In the genomic region with DNA sequence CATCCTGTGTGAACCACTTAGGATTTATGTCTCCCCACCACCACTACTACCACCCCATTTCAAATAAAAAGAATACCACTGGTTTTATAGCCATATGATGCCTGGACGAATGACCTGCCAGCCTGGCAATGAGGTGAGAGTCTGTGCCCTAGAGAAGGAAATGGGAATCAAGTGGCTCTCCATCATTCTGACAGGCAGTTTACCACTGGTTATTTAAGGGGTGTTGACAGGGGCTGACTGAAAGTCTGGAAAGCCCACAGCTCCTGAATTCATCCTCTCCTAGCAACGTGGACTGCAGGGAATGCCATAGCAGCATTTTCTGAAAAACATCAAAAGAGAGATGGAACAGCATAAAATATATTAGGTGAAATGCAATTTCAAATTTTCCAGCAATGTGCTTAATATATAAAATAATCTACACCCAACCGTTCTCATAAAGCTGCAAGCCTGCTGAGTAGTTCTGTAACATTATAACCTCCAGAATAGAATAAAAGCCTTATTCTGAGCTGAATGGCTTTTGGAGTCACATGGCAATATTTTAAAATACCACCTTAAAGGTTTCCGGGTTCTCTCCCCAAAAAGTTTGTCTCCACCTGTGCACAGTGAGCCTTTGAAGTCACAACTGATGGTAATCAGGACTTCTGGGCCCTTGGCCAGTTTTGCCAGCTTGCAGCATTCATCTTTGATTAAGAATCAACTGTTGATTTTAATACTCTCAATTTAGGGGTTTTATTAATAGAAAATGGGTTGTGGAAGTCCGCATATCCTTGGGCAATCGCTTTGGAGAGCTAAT, we compare ENCODE assay signal across 16 cellular contexts.
"Had no signal": no experiment of that assay in that cellular context is flagged by ENCODE, and none has a peak within 500 bp of the region (broad histone marks: within the 10 kb centered on the region; RNA-seq: fewer than 3 reads in every experiment).

No MANE protein-coding gene starts in this region.

- H3K9me3 ChIP-seq: adrenal gland, breast epithelium, right lobe of liver, suprapubic skin, transverse colon, uterus had no signal

- H3K4me1 ChIP-seq: adrenal gland, parathyroid adenoma, right lobe of liver, suprapubic skin, transverse colon, uterus had no signal

- H3K4me3 ChIP-seq: adrenal gland, breast epithelium, right lobe of liver, suprapubic skin, transverse colon, uterus had no signal

- H3K27me3 ChIP-seq: adrenal gland, breast epithelium, right lobe of liver, suprapubic skin, transverse colon, uterus had no signal

- H2AFZ ChIP-seq: parathyroid adenoma had no signal

- H3K36me3 ChIP-seq: adrenal gland, breast epithelium, right lobe of liver, suprapubic skin, transverse colon, uterus had no signal

- H3K27ac ChIP-seq: adrenal gland, breast epithelium, parathyroid adenoma, right lobe of liver, suprapubic skin, transverse colon, uterus had no signal

- DNase-seq: activated CD4-positive, alpha-beta T cell treated with anti-CD3 and anti-CD28 coated beads for 36 hours; activated CD4-positive, alpha-beta T cell treated with anti-CD3 and anti-CD28 coated beads, Interleukin-2, amount 50 U/mL, for 48 hours; activated gamma-delta T cell treated with Interleukin-2 at 50 U/mL for 16 hours; activated T-cell treated with anti-CD3 and anti-CD28 coated beads for 4 hours; adrenal gland; cerebellar nuclear complex; effector memory CD4-positive, alpha-beta T cell; right lobe of liver; small intestine; stimulated activated CD4-positive, alpha-beta T cell treated with anti-CD3 and anti-CD28 coated beads, Interleukin-15, amount 100 ng/mL, for 24 hours; stimulated activated CD4-positive, alpha-beta T cell treated with anti-CD3 and anti-CD28 coated beads, Interleukin-2, amount 100 ng/mL, for 48 hours; transverse colon; uterus had no signal

- H3K9ac ChIP-seq: parathyroid adenoma had no signal

- H3K79me2 ChIP-seq: parathyroid adenoma had no signal
